ENCODE assay signal across 14 cellular contexts in the genomic region with DNA sequence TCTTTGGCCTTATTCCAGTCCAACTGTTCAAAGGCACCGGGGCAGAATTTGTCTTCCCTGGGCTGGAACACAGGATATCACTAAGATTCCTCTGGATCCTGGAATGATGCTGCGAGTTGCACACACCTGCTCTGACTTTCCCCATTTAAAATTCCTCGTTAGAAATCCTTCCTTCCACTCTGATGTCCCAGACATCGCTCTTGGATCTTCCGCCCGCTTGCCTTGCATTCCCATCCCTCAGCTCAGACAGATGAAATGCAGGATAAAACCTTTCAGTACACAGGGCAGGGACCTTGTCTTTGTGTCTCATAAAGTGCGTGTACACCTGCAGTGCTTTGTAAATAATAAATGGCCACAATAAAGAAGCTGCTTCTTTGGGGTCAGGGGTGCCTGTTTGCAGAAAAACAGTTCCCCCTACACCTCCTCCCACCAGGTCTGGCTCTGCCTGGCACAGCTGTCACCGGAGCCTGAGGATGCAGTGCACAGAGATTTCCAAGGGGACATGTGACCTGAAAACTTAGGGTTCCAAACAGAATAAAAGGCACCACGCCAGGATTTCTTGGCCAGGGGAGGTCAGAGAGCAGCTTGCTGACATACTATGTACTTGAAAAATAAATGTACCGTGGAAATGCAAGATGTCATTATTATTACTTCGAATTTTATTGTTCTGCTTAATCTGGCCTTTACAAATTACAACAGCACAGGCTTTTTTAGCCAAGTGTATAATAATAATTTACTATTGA.
"Had no signal": no experiment of that assay in that cellular context is flagged by ENCODE, and none has a peak within 500 bp of the region (broad histone marks: within the 10 kb centered on the region; RNA-seq: fewer than 3 reads in every experiment).

No MANE protein-coding gene starts in this region.

- DNase-seq: activated B cell treated with CpG ODN at 0.5 μM for 24 hours; activated CD4-positive, alpha-beta T cell treated with anti-CD3 and anti-CD28 coated beads for 48 hours; activated CD8-positive, alpha-beta T cell treated with anti-CD3 and anti-CD28 coated beads for 36 hours; activated naive CD4-positive, alpha-beta T cell treated with Interleukin-2 at 50 U/mL for 16 hours; activated naive CD8-positive, alpha-beta T cell treated with anti-CD3 and anti-CD28 coated beads, Interleukin-2, amount 10 ng/mL, durations not matched to agents 7 days and 5 days; activated T-cell treated with anti-CD3 and anti-CD28 coated beads, Interleukin-2, amount 50 U/mL, for 1 hour; amygdala; body of pancreas; foreskin fibroblast; occipital lobe; stimulated activated CD4-positive, alpha-beta T cell treated with anti-CD3 and anti-CD28 coated beads, Interleukin-4, amount 100 ng/mL, for 1 hour; stomach; upper lobe of left lung had no signal

- ATAC-seq: activated CD8-positive, alpha-beta T cell treated with anti-CD3 and anti-CD28 coated beads for 36 hours; activated T-helper 17 cell treated with anti-CD3 and anti-CD28 coated beads, Interleukin-2, amount 50 U/mL, for 72 hours; body of pancreas had no signal
